In the genomic region with DNA sequence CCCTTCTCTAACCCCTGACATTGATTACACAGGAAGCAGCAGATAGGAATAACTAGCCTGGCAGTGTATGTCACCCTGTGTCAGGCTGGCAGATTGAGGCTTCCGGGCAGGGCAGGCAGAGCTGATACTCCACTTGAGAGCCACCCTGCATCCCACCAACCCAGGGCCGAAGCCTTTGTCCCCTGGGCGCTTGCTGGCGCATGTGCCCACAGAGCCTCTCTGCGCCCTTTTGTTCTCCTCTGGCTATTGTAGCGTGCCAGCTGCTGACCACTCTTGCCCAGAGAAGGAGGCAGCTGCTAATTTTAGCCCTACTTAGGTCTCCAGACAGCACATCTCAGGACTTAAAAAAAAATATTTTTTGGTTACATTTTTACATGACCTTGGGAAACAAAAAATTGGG, we compare ENCODE assay signal across 24 cellular contexts.
DNase-seq lines count a peak whose midpoint lies in the region; ATAC-seq lines count a peak whose summit lies in the region.
"Had no signal": no experiment of that assay in that cellular context is flagged by ENCODE, and none has a peak within 500 bp of the region (broad histone marks: within the 10 kb centered on the region; RNA-seq: fewer than 3 reads in every experiment).

No MANE protein-coding gene starts in this region.

- no peak overlapping the region for H3K27ac Mint-ChIP-seq in T-helper 17 cell
- H3K27ac Mint-ChIP-seq: activated CD8-positive, alpha-beta memory T cell treated with anti-CD3 and anti-CD28 coated beads, Interleukin-2, amount 10 ng/mL, durations not matched to agents 7 days and 5 days; activated naive CD8-positive, alpha-beta T cell treated with anti-CD3 and anti-CD28 coated beads for 36 hours; activated T-helper 1 cell treated with anti-CD3 and anti-CD28 coated beads, Interleukin-12 subunit alpha, Interleukin-12 subunit beta, Interleukin-2, Interleukin-4 antibody, amounts not matched to agents 30 ng/mL and 10 ng/mL and 1 ng/mL, durations not matched to agents 14 hours and 24 hours and 36 hours; CD14-positive monocyte; natural killer cell treated with Interleukin-12 subunit alpha and Interleukin-12 subunit beta and Interleukin-15 and Interleukin-18, amount 100 ng/mL, for 72 hours; T-helper 1 cell treated with Interleukin-12 subunit alpha and Interleukin-12 subunit beta and Interleukin-4 antibody, amounts not matched to agents 30 μg/mL and 1 μg/mL, for 36 hours had no signal

- DNase-seq in C1 segment of cervical spinal cord (lab: John Stamatoyannopoulos, UW): peak in 10 of 14 donors; percentile 15 to 53 (median 28)
- DNase-seq in NCI-H2196 (lab: John Stamatoyannopoulos, UW; ENCODE audit: unreplicated experiment): peak; percentile 34
- DNase-seq in Right ventricle myocardium superior: no peak
- DNase-seq in myocyte (ENCODE audit: low read depth): peak; percentile 79
- DNase-seq in mesendoderm: no peak
- DNase-seq in NCI-H187 (lab: John Stamatoyannopoulos, UW): no peak
- no peak for DNase-seq in T-helper 17 cell
- DNase-seq: activated CD4-positive, alpha-beta T cell treated with anti-CD3 and anti-CD28 coated beads for 48 hours; activated CD8-positive, alpha-beta memory T cell treated with anti-CD3 and anti-CD28 coated beads, Interleukin-2, amount 10 ng/mL, durations not matched to agents 7 days and 5 days; activated naive CD8-positive, alpha-beta T cell treated with anti-CD3 and anti-CD28 coated beads for 36 hours; body of pancreas; H7; NCI-H1105 treated with DMSO at 0.1 percent for 48 hours; NCI-H2171 treated with DMSO at 0.1 percent for 48 hours; pancreas; PC-9 had no signal

- H3K4me2 ChIP-seq in mesendoderm (ENCODE audit: low read length): no peak overlapping the region
- H3K4me2 ChIP-seq: PC-9 had no signal

- no peaks in the 10 kb centered on the region for H3K79me1 ChIP-seq in mesendoderm (ENCODE audit: low read length)

- H3K27me3 ChIP-seq in mesendoderm (ENCODE audit: insufficient read depth, low read length, poor library complexity): no peaks in the 10 kb centered on the region
- H3K27me3 ChIP-seq: body of pancreas, esophagus muscularis mucosa, pancreas had no signal

- H3K27me3 Mint-ChIP-seq in T-helper 17 cell: no peaks in the 10 kb centered on the region
- H3K27me3 Mint-ChIP-seq: activated CD8-positive, alpha-beta memory T cell treated with anti-CD3 and anti-CD28 coated beads, Interleukin-2, amount 10 ng/mL, durations not matched to agents 7 days and 5 days; activated naive CD8-positive, alpha-beta T cell treated with anti-CD3 and anti-CD28 coated beads for 36 hours; natural killer cell treated with Interleukin-12 subunit alpha and Interleukin-12 subunit beta and Interleukin-15 and Interleukin-18, amount 100 ng/mL, for 72 hours had no signal

- no peaks in the 10 kb centered on the region for H3K36me3 Mint-ChIP-seq in T-helper 17 cell (ENCODE audit: low read depth)
- H3K36me3 Mint-ChIP-seq: activated CD8-positive, alpha-beta memory T cell treated with anti-CD3 and anti-CD28 coated beads, Interleukin-2, amount 10 ng/mL, durations not matched to agents 7 days and 5 days; activated naive CD8-positive, alpha-beta T cell treated with anti-CD3 and anti-CD28 coated beads for 36 hours; CD14-positive monocyte; natural killer cell treated with Interleukin-12 subunit alpha and Interleukin-12 subunit beta and Interleukin-15 and Interleukin-18, amount 100 ng/mL, for 72 hours had no signal

- H3K36me3 ChIP-seq in mesendoderm (ENCODE audit: control insufficient read depth, insufficient read depth, low read length): no peaks in the 10 kb centered on the region
- H3K36me3 ChIP-seq: esophagus muscularis mucosa, pancreas had no signal

- ATAC-seq in Right ventricle myocardium superior (ENCODE audit: poor library complexity) (peak; percentile 82), T-helper 17 cell (no peak), GM18870 (IDR thresholded peaks at IDR 0.05; ENCODE audit: unreplicated experiment) (no peak)
- ATAC-seq: activated CD8-positive, alpha-beta memory T cell treated with anti-CD3 and anti-CD28 coated beads, Interleukin-2, amount 10 ng/mL, durations not matched to agents 7 days and 5 days; body of pancreas; HepG2; pancreas had no signal

- H3K56ac ChIP-seq in mesendoderm (ENCODE audit: low read length): no peak overlapping the region

- H3K9me3 ChIP-seq in T-helper 17 cell (ENCODE audit: control insufficient read depth, low read length, poor library complexity, severe bottlenecking): no peaks in the 10 kb centered on the region
- H3K9me3 ChIP-seq: body of pancreas, esophagus muscularis mucosa, pancreas had no signal

- no peak overlapping the region for H3K4ac ChIP-seq in mesendoderm (ENCODE audit: low read depth, low read length)

- H3K18ac ChIP-seq in mesendoderm (ENCODE audit: low read length): no peak overlapping the region

- no peak overlapping the region for H2BK15ac ChIP-seq in mesendoderm (replicated peaks; ENCODE audit: low read depth)

- no peak overlapping the region for H3K9ac ChIP-seq in mesendoderm (ENCODE audit: low read length)

- no peaks in the 10 kb centered on the region for H3K4me1 Mint-ChIP-seq in T-helper 17 cell
- H3K4me1 Mint-ChIP-seq: activated CD8-positive, alpha-beta memory T cell treated with anti-CD3 and anti-CD28 coated beads, Interleukin-2, amount 10 ng/mL, durations not matched to agents 7 days and 5 days; activated naive CD8-positive, alpha-beta T cell treated with anti-CD3 and anti-CD28 coated beads for 36 hours; CD14-positive monocyte had no signal

- no peak overlapping the region for H4K5ac ChIP-seq in mesendoderm (ENCODE audit: low read length)

- H3K4me3 Mint-ChIP-seq in T-helper 17 cell: no peak overlapping the region
- H3K4me3 Mint-ChIP-seq: activated CD8-positive, alpha-beta memory T cell treated with anti-CD3 and anti-CD28 coated beads, Interleukin-2, amount 10 ng/mL, durations not matched to agents 7 days and 5 days; activated naive CD8-positive, alpha-beta T cell treated with anti-CD3 and anti-CD28 coated beads for 36 hours; activated T-helper 1 cell treated with anti-CD3 and anti-CD28 coated beads, Interleukin-12 subunit alpha, Interleukin-12 subunit beta, Interleukin-2, Interleukin-4 antibody, amounts not matched to agents 30 ng/mL and 10 ng/mL and 1 ng/mL, durations not matched to agents 14 hours and 24 hours and 36 hours; CD14-positive monocyte; natural killer cell treated with Interleukin-12 subunit alpha and Interleukin-12 subunit beta and Interleukin-15 and Interleukin-18, amount 100 ng/mL, for 72 hours; T-helper 1 cell treated with Interleukin-12 subunit alpha and Interleukin-12 subunit beta and Interleukin-4 antibody, amounts not matched to agents 30 μg/mL and 1 μg/mL, for 36 hours had no signal

- no peak overlapping the region for H3K27ac ChIP-seq in mesendoderm (ENCODE audit: low read depth, low read length)
- H3K27ac ChIP-seq: body of pancreas, esophagus muscularis mucosa, HL-60, pancreas, PC-9 had no signal

- intact Hi-C loops in Right ventricle myocardium superior (cut with DNase I): no loop called here

- no peaks in the 10 kb centered on the region for H3K4me1 ChIP-seq in mesendoderm (ENCODE audit: control insufficient read depth, low read depth, low read length)
- H3K4me1 ChIP-seq: esophagus muscularis mucosa, pancreas had no signal

- no peak overlapping the region for H2AK5ac ChIP-seq in mesendoderm (ENCODE audit: low read length)

- no peak overlapping the region for H3K23ac ChIP-seq in mesendoderm (ENCODE audit: low read length)

- H4K8ac ChIP-seq in mesendoderm (ENCODE audit: low read depth, low read length): no peak overlapping the region

- H3K4me3 ChIP-seq in mesendoderm (ENCODE audit: low read length): no peak overlapping the region
- H3K4me3 ChIP-seq: body of pancreas, esophagus muscularis mucosa, pancreas, PC-9 had no signal

- WGBS in mesendoderm (ENCODE audit: extremely low coverage, insufficient coverage, low lambda C conversion rate): no CpG with 5 or more reads among the region's 6 CpGs

- no peak overlapping the region for H2BK5ac ChIP-seq in mesendoderm (ENCODE audit: low read length)

- no peak overlapping the region for H2BK120ac ChIP-seq in mesendoderm (ENCODE audit: low read depth, low read length)

- no peaks in the 10 kb centered on the region for H3K79me2 ChIP-seq in mesendoderm (ENCODE audit: control insufficient read depth, insufficient read depth, low read length)

Comparison
In these comparisons a context has a peak if more than half of its experiments do, and no peak if none do; other contexts are left out.
1. DNase-seq: peak in C1 segment of cervical spinal cord (10 of 14), NCI-H2196 (single experiment) and myocyte (single experiment); none in Right ventricle myocardium superior (single experiment), mesendoderm (single experiment), NCI-H187 (0 of 2) and T-helper 17 cell (0 of 3).